In genomic region chr2:26144953-26145680, GRCh38 we compare ENCODE assay signal across 8 cellular contexts. TPM values are rescaled to one million over a fixed set of nuclear protein-coding genes. Genes with fewer than 3 reads are reported as not detected.
DNase-seq lines count a peak whose midpoint lies in the region; ATAC-seq and TF ChIP-seq lines count a peak whose summit lies in the region.

No MANE protein-coding gene starts in this region.

- peak; percentile 82 for TF ChIP-seq CTCF in AG10803 (conservative IDR thresholded peaks at IDR 0.05; ENCODE audit: low read length)
- peak; percentile 71 for TF ChIP-seq CTCF in endothelial cell (IDR thresholded peaks at IDR 0.05; ENCODE audit: unreplicated experiment)
- no peak for TF ChIP-seq CTCF in mucosa of descending colon (IDR thresholded peaks at IDR 0.05)

- H3K9me2 ChIP-seq in GM23248 (ENCODE audit: insufficient read depth) = no peaks in the 10 kb centered on the region

- H3K36me3 Mint-ChIP-seq in endothelial cell (ENCODE audit: low read depth, unreplicated experiment) = no peaks in the 10 kb centered on the region

- H3K4me3 Mint-ChIP-seq in endothelial cell (ENCODE audit: unreplicated experiment) = no peak overlapping the region

- H3K4me1 Mint-ChIP-seq in endothelial cell (ENCODE audit: unreplicated experiment) = peaks cover 9% of the 10 kb centered on the region

- H3K27me3 ChIP-seq in GM23248 (replicated peaks; ENCODE audit: insufficient read depth) = no peaks in the 10 kb centered on the region

- ATAC-seq in mucosa of descending colon (peak; percentile 74), GM21528 (IDR thresholded peaks at IDR 0.05; ENCODE audit: low FRiP score, unreplicated experiment) (no peak)

- no peaks in the 10 kb centered on the region for H3K27me3 Mint-ChIP-seq in endothelial cell (ENCODE audit: unreplicated experiment)

- intact Hi-C loops in mucosa of descending colon (cut with DNase I, micrococcal nuclease) = loop anchor here (2.0 to 5.0 kb wide), 2 partner anchors 153 to 154 kb away; no protein-coding TSS in a partner anchor

- H3K4me2 ChIP-seq in GM23248 (ENCODE audit: unreplicated experiment) = peak overlapping the region; percentile 64

- H3K79me2 ChIP-seq in GM23248 (ENCODE audit: insufficient read depth) = no peaks in the 10 kb centered on the region

- no peaks in the 10 kb centered on the region for H3K36me3 ChIP-seq in GM23248 (ENCODE audit: low read depth)
- no peaks in the 10 kb centered on the region for H3K36me3 ChIP-seq in mucosa of descending colon (ENCODE audit: low read depth)

- H2AFZ ChIP-seq in GM23248 = peak overlapping the region; percentile 73

- DNase-seq in AG10803 (ENCODE audit: low read depth) (peak; percentile 49), GM23248 (peak; percentile 68), NCI-H748 (lab: John Stamatoyannopoulos, UW; ENCODE audit: unreplicated experiment) (peak; percentile 64), endothelial cell (ENCODE audit: low spot score) (peak; percentile 62), mucosa of descending colon (peak in 2 of 3 donors; percentile 65 to 81)
- DNase-seq in activated CD8-positive, alpha-beta memory T cell treated with anti-CD3 and anti-CD28 coated beads for 24 hours = peak; percentile 80
- peak; percentile 25 to 33 for DNase-seq in stimulated activated CD8-positive, alpha-beta memory T cell treated with anti-CD3 and anti-CD28 coated beads, Interleukin-4, amount 100 ng/mL, for 1 hour (ENCODE audit: low read depth in 2 of 2, low spot score in 1 of 2)

- H3K9ac ChIP-seq in GM23248 = peak overlapping the region; percentile 39; the same call in 1 of the 2 replicates

- H3F3A ChIP-seq in GM23248 (ENCODE audit: insufficient read depth) = no peaks in the 10 kb centered on the region

- H4K20me1 ChIP-seq in GM23248 (ENCODE audit: insufficient read depth) = no peaks in the 10 kb centered on the region

- no peaks in the 10 kb centered on the region for H3K4me1 ChIP-seq in GM23248 (ENCODE audit: insufficient read depth)
- H3K4me1 ChIP-seq in mucosa of descending colon (ENCODE audit: low read depth) = no peaks in the 10 kb centered on the region

- 13 to 14% methylated on average over 11 of the region's 11 CpGs for WGBS in GM23248 (ENCODE audit: low coverage in 1 of 2, low lambda C conversion rate in 2 of 2, missing lambda C conversion rate in 2 of 2), 2 experiments

- H3K27ac ChIP-seq in GM23248 = no peak overlapping the region

- no peaks in the 10 kb centered on the region for H3K9me3 Mint-ChIP-seq in endothelial cell (ENCODE audit: unreplicated experiment)

- in situ Hi-C loops in GM23248 (cut with MboI) = loop anchor here (5.0 kb wide), 1 partner anchor 153 kb away; no protein-coding TSS in a partner anchor

- H3K4me3 ChIP-seq in AG10803 (ENCODE audit: low read length) = no peak overlapping the region
- H3K4me3 ChIP-seq in GM23248 = peak overlapping the region; percentile 44
- no peak overlapping the region for H3K4me3 ChIP-seq in mucosa of descending colon

- no peak overlapping the region for H3K27ac Mint-ChIP-seq in endothelial cell (ENCODE audit: unreplicated experiment)

- H3K9me3 ChIP-seq in GM23248 (ENCODE audit: low read depth) (no peaks in the 10 kb centered on the region), mucosa of descending colon (no peaks in the 10 kb centered on the region)

RNA-seq across cellular contexts. Expression of gene GAREM2, which starts 27.8 kb away (rescaled TPM):
- 1.8 and 2.5 TPM in 2 replicates for total RNA-seq in GM23248 (2014; rRNA removed; shearing (Covaris generic))
- 5.9 TPM in 2 replicates for polyA plus RNA-seq in GM23248 (2016; fragmentation: Nextera tagmentation; extraction: Ambion mirVana)
- 4.6 TPM for total RNA-seq in endothelial cell (ENCODE audit: unreplicated experiment)
- total RNA-seq in mucosa of descending colon = 1 to 10 TPM; 4.0 to 8.8 (median 6.7) TPM

Comparison
In these comparisons a context has a peak if more than half of its experiments do, and no peak if none do; other contexts are left out.
1. DNase-seq: peak in every context shown above with its lines; median percentile 80 in activated CD8-positive, alpha-beta memory T cell treated with anti-CD3 and anti-CD28 coated beads for 24 hours; 73 in mucosa of descending colon; 68 in GM23248; 64 in NCI-H748; 62 in endothelial cell; 49 in AG10803; 29 in stimulated activated CD8-positive, alpha-beta memory T cell treated with anti-CD3 and anti-CD28 coated beads, Interleukin-4, amount 100 ng/mL, for 1 hour.